Comparison of ENCODE assay signal across 18 cellular contexts in genomic region chr1:232207089-232207723, GRCh38.
A peak's percentile ranks its signal among the peaks of the same experiment; 100 is the strongest.
DNase-seq lines count a peak whose midpoint lies in the region; ATAC-seq and TF ChIP-seq lines count a peak whose summit lies in the region.
"Had no signal": no experiment of that assay in that cellular context is flagged by ENCODE, and none has a peak within 500 bp of the region (broad histone marks: within the 10 kb centered on the region; RNA-seq: fewer than 3 reads in every experiment).

No MANE protein-coding gene starts in this region.

- no peak overlapping the region for H3K9ac ChIP-seq in mesenchymal stem cell (ENCODE audit: low read length)

- CTCF ChIA-PET in activated CD8-positive, alpha-beta memory T cell treated with anti-CD3 and anti-CD28 coated beads, Interleukin-2, amount 10 ng/mL, durations not matched to agents 7 days and 5 days (lab: Charles Lee), result no interaction called here

- no peak overlapping the region for H2BK120ac ChIP-seq in mesenchymal stem cell (ENCODE audit: low read depth, low read length)

- peaks cover 5% of the 10 kb centered on the region for H3K9me3 Mint-ChIP-seq in activated CD8-positive, alpha-beta memory T cell treated with anti-CD3 and anti-CD28 coated beads, Interleukin-2, amount 10 ng/mL, durations not matched to agents 7 days and 5 days (ENCODE audit: low read depth)

- no peaks in the 10 kb centered on the region for H3K4me1 ChIP-seq in mesenchymal stem cell (ENCODE audit: control insufficient read depth, insufficient read depth, low read depth, low read length)
- H3K4me1 ChIP-seq: BE2C, Peyer's patch had no signal

- H2AK5ac ChIP-seq in mesenchymal stem cell (ENCODE audit: low read length, severe bottlenecking), result no peak overlapping the region

- no peak overlapping the region for H3K4ac ChIP-seq in mesenchymal stem cell (ENCODE audit: low read depth in 1 of 2, low read length in 2 of 2)

- no peak for ATAC-seq in activated CD8-positive, alpha-beta memory T cell treated with anti-CD3 and anti-CD28 coated beads, Interleukin-2, amount 10 ng/mL, durations not matched to agents 7 days and 5 days
- ATAC-seq: K562 had no signal

- H2BK15ac ChIP-seq in mesenchymal stem cell (ENCODE audit: low read depth, poor library complexity, severe bottlenecking), result no peak overlapping the region

- WGBS in mesenchymal stem cell, result 83% methylated on average over 4 of the region's 4 CpGs

- H3K4me3 Mint-ChIP-seq in activated CD8-positive, alpha-beta memory T cell treated with anti-CD3 and anti-CD28 coated beads, Interleukin-2, amount 10 ng/mL, durations not matched to agents 7 days and 5 days, result no peak overlapping the region
- H3K4me3 Mint-ChIP-seq: CD4-positive, CD25-positive, alpha-beta regulatory T cell had no signal

- no peak overlapping the region for H3K4me2 ChIP-seq in mesenchymal stem cell (ENCODE audit: low read length, poor library complexity, severe bottlenecking)

- no peak overlapping the region for H4K8ac ChIP-seq in mesenchymal stem cell (ENCODE audit: low read length)

- no peak overlapping the region for H2BK5ac ChIP-seq in mesenchymal stem cell (ENCODE audit: low read depth, low read length, poor library complexity, severe bottlenecking)

- H3K9me3 ChIP-seq in mesenchymal stem cell (ENCODE audit: control insufficient read depth, low read length), result peaks cover 10% of the 10 kb centered on the region
- H3K9me3 ChIP-seq: Peyer's patch had no signal

- H2AFZ ChIP-seq in mesenchymal stem cell (ENCODE audit: low read depth, low read length), result no peak overlapping the region

- no peak for TF ChIP-seq CTCF in LNCaP clone FGC (IDR thresholded peaks at IDR 0.05; ENCODE audit: control insufficient read depth, extremely low read depth, insufficient read depth)

- peaks cover 4% of the 10 kb centered on the region for H3K27me3 Mint-ChIP-seq in activated CD8-positive, alpha-beta memory T cell treated with anti-CD3 and anti-CD28 coated beads, Interleukin-2, amount 10 ng/mL, durations not matched to agents 7 days and 5 days
- H3K27me3 Mint-ChIP-seq: CD4-positive, CD25-positive, alpha-beta regulatory T cell had no signal

- H3K36me3 Mint-ChIP-seq in activated CD8-positive, alpha-beta memory T cell treated with anti-CD3 and anti-CD28 coated beads, Interleukin-2, amount 10 ng/mL, durations not matched to agents 7 days and 5 days, result no peaks in the 10 kb centered on the region
- H3K36me3 Mint-ChIP-seq: CD4-positive, CD25-positive, alpha-beta regulatory T cell had no signal

- no peak overlapping the region for H3K14ac ChIP-seq in mesenchymal stem cell (ENCODE audit: low read length in 2 of 2)

- no peak overlapping the region for H2BK12ac ChIP-seq in mesenchymal stem cell (ENCODE audit: low read length in 2 of 2)

- H3K4me3 ChIP-seq in LNCaP clone FGC (ENCODE audit: low read depth, low read length) (no peak overlapping the region), mesenchymal stem cell (ENCODE audit: insufficient read depth in 1 of 2, low read depth in 1 of 2, low read length in 2 of 2) (no peak overlapping the region)
- H3K4me3 ChIP-seq: K562, Peyer's patch had no signal

- no peaks in the 10 kb centered on the region for H3K36me3 ChIP-seq in mesenchymal stem cell (ENCODE audit: control insufficient read depth in 1 of 2, insufficient read depth in 2 of 2, low read depth in 1 of 2, low read length in 2 of 2)
- H3K36me3 ChIP-seq: BE2C, Peyer's patch had no signal

- H3K27ac ChIP-seq in mesenchymal stem cell (ENCODE audit: low read length, poor library complexity, severe bottlenecking), result no peak overlapping the region
- H3K27ac ChIP-seq: Peyer's patch had no signal

- H3K27ac Mint-ChIP-seq in activated CD8-positive, alpha-beta memory T cell treated with anti-CD3 and anti-CD28 coated beads, Interleukin-2, amount 10 ng/mL, durations not matched to agents 7 days and 5 days, result no peak overlapping the region
- H3K27ac Mint-ChIP-seq: CD4-positive, CD25-positive, alpha-beta regulatory T cell had no signal

- H3K23ac ChIP-seq in mesenchymal stem cell (ENCODE audit: low read length in 2 of 2), result no peak overlapping the region

- H3K18ac ChIP-seq in mesenchymal stem cell (ENCODE audit: low read depth in 1 of 2, low read length in 2 of 2), result peak overlapping the region in 1 of 2 experiments; percentile 48

- H3K27me3 ChIP-seq in mesenchymal stem cell (ENCODE audit: control insufficient read depth in 1 of 2, insufficient read depth in 1 of 2, low read length in 2 of 2), result no peaks in the 10 kb centered on the region
- H3K27me3 ChIP-seq: BE2C, Peyer's patch had no signal

- peak; percentile 48 for DNase-seq in NCI-H1092 treated with DMSO at 0.1 percent for 48 hours (lab: John Stamatoyannopoulos, UW)
- DNase-seq in NCI-H1092 (lab: John Stamatoyannopoulos, UW), result no peak
- DNase-seq in LNCaP clone FGC (ENCODE audit: low read depth), result peak; percentile 83
- peak; percentile 84 for DNase-seq in NCI-H526 treated with DMSO at 0.1 percent for 48 hours (lab: John Stamatoyannopoulos, UW)
- DNase-seq in mesenchymal stem cell, result peak; percentile 36
- no peak for DNase-seq in activated CD8-positive, alpha-beta memory T cell treated with anti-CD3 and anti-CD28 coated beads, Interleukin-2, amount 10 ng/mL, durations not matched to agents 7 days and 5 days
- no peak for DNase-seq in NCI-H82 treated with DMSO at 0.1 percent for 48 hours (lab: John Stamatoyannopoulos, UW; ENCODE audit: unreplicated experiment)
- no peak for DNase-seq in activated T-cell treated with anti-CD3 and anti-CD28 coated beads, Interleukin-2, amount 50 U/mL, for 1 hour
- DNase-seq: 8988T; BE2C; CD4-positive, CD25-positive, alpha-beta regulatory T cell; DMS79 treated with DMSO at 0.1 percent for 48 hours; NCI-H187; NCI-H2171 treated with DMSO at 0.1 percent for 48 hours; NCI-H446; Peyer's patch; SW 1271 had no signal

- no peaks in the 10 kb centered on the region for H3K4me1 Mint-ChIP-seq in activated CD8-positive, alpha-beta memory T cell treated with anti-CD3 and anti-CD28 coated beads, Interleukin-2, amount 10 ng/mL, durations not matched to agents 7 days and 5 days
- H3K4me1 Mint-ChIP-seq: CD4-positive, CD25-positive, alpha-beta regulatory T cell had no signal

- H4K91ac ChIP-seq in mesenchymal stem cell (ENCODE audit: low read length), result no peak overlapping the region

- no peaks in the 10 kb centered on the region for H3K79me1 ChIP-seq in mesenchymal stem cell (replicated peaks; ENCODE audit: low read length, poor library complexity, severe bottlenecking)

Comparison
In these comparisons a context has a peak if more than half of its experiments do, and no peak if none do; other contexts are left out.
1. DNase-seq: peak in NCI-H1092 treated with DMSO at 0.1 percent for 48 hours (single experiment), LNCaP clone FGC (single experiment), NCI-H526 treated with DMSO at 0.1 percent for 48 hours (single experiment) and mesenchymal stem cell (single experiment); none in NCI-H1092 (single experiment), activated CD8-positive, alpha-beta memory T cell treated with anti-CD3 and anti-CD28 coated beads, Interleukin-2, amount 10 ng/mL, durations not matched to agents 7 days and 5 days (single experiment), NCI-H82 treated with DMSO at 0.1 percent for 48 hours (single experiment) and activated T-cell treated with anti-CD3 and anti-CD28 coated beads, Interleukin-2, amount 50 U/mL, for 1 hour (single experiment).